ENCODE assay signal across 27 cellular contexts in genomic region chr1:81327743-81328142, GRCh38.
DNase-seq lines count a peak whose midpoint lies in the region; ATAC-seq, FAIRE-seq and TF ChIP-seq lines count a peak whose summit lies in the region.
"Had no signal": no experiment of that assay in that cellular context is flagged by ENCODE, and none has a peak within 500 bp of the region (broad histone marks: within the 10 kb centered on the region; RNA-seq: fewer than 3 reads in every experiment).

No MANE protein-coding gene starts in this region.

- no peak overlapping the region for H3K9ac ChIP-seq in neural progenitor cell
- H3K9ac ChIP-seq: BLaER1 treated with 17β-estradiol and CSF1 and Interleukin-3, amounts not matched to agents 10 nM and 100 nM had no signal

- H3K27me3 Mint-ChIP-seq in GM23338 (ENCODE audit: insufficient read depth, low read depth, poor library complexity) (peaks cover 1% of the 10 kb centered on the region), neural progenitor cell (ENCODE audit: insufficient read depth, low read depth) (no peaks in the 10 kb centered on the region)
- H3K27me3 Mint-ChIP-seq: CD4-positive, alpha-beta T cell; CD8-positive, alpha-beta memory T cell had no signal

- no peaks in the 10 kb centered on the region for H3K36me3 Mint-ChIP-seq in GM23338 (ENCODE audit: low read depth)
- peaks cover 2% of the 10 kb centered on the region for H3K36me3 Mint-ChIP-seq in neural progenitor cell
- H3K36me3 Mint-ChIP-seq: CD14-positive monocyte; CD8-positive, alpha-beta memory T cell had no signal

- FAIRE-seq in frontal cortex (lab: Jason Lieb, UNC): no peak
- FAIRE-seq: A549, D721Med, GM12891, GM18507, H54 had no signal

- H3K4me3 Mint-ChIP-seq in GM23338 (no peak overlapping the region), neural progenitor cell (no peak overlapping the region)
- H3K4me3 Mint-ChIP-seq: CD14-positive monocyte; CD4-positive, alpha-beta T cell; CD8-positive, alpha-beta memory T cell had no signal

- H2AFZ ChIP-seq in GM23338 (no peak overlapping the region), neural progenitor cell (replicated peaks) (no peak overlapping the region)

- in situ Hi-C loops in SK-MEL-5 (cut with HindIII; ENCODE audit: low pct_unique_long_range_greater_than_20kb, low sequenced_read_pairs): no loop called here

- H3K9me2 ChIP-seq in GM23338 (ENCODE audit: insufficient read depth): no peaks in the 10 kb centered on the region

- H3K27me3 ChIP-seq in GM23338 (ENCODE audit: insufficient read depth): no peaks in the 10 kb centered on the region
- H3K27me3 ChIP-seq in neural progenitor cell: no peaks in the 10 kb centered on the region
- H3K27me3 ChIP-seq: BE2C; BLaER1 treated with 17β-estradiol and CSF1 and Interleukin-3, amounts not matched to agents 10 nM and 100 nM had no signal

- H3K27ac Mint-ChIP-seq in GM23338 (no peak overlapping the region; the same call in 1 of the 2 replicates), neural progenitor cell (peak overlapping the region; percentile 55)
- H3K27ac Mint-ChIP-seq: CD14-positive monocyte; CD4-positive, alpha-beta T cell; CD8-positive, alpha-beta memory T cell had no signal

- H3F3A ChIP-seq in GM23338 (replicated peaks; ENCODE audit: low read depth) (no peaks in the 10 kb centered on the region), neural progenitor cell (ENCODE audit: low read depth) (peaks cover 31% of the 10 kb centered on the region)

- H3K4me1 ChIP-seq in GM23338 (ENCODE audit: insufficient read depth): peaks cover 18% of the 10 kb centered on the region
- peaks cover 44% of the 10 kb centered on the region for H3K4me1 ChIP-seq in neural progenitor cell
- H3K4me1 ChIP-seq: A549; BE2C; BLaER1 treated with 17β-estradiol and CSF1 and Interleukin-3, amounts not matched to agents 10 nM and 100 nM had no signal

- peak; percentile 31; the same call in 2 of the 3 replicates for ATAC-seq in GM23338
- ATAC-seq: A549 had no signal

- H3K4me3 ChIP-seq in GM23338 (no peak overlapping the region), neural progenitor cell (no peak overlapping the region), foreskin fibroblast (ENCODE audit: low read depth in 1 of 2, low read length in 2 of 2) (no peak overlapping the region)
- H3K4me3 ChIP-seq: A549; BLaER1 treated with 17β-estradiol and CSF1 and Interleukin-3, amounts not matched to agents 10 nM and 100 nM; HAP-1 had no signal

- TF ChIP-seq CTCF in GM23338 (conservative IDR thresholded peaks at IDR 0.05; ENCODE audit: low read depth in 2 of 2) (no peak), neural progenitor cell (IDR thresholded peaks at IDR 0.05) (no peak), foreskin fibroblast (IDR thresholded peaks at IDR 0.05; ENCODE audit: low read depth, low read length) (no peak)

- H3K79me2 ChIP-seq in GM23338 (replicated peaks; ENCODE audit: insufficient read depth): no peaks in the 10 kb centered on the region
- no peaks in the 10 kb centered on the region for H3K79me2 ChIP-seq in neural progenitor cell (ENCODE audit: low read depth)

- H4K20me1 ChIP-seq in GM23338 (replicated peaks; ENCODE audit: insufficient read depth) (no peaks in the 10 kb centered on the region), neural progenitor cell (ENCODE audit: low read depth) (no peaks in the 10 kb centered on the region)
- H4K20me1 ChIP-seq: BLaER1 treated with 17β-estradiol and CSF1 and Interleukin-3, amounts not matched to agents 10 nM and 100 nM had no signal

- H3K9me3 ChIP-seq in neural progenitor cell (ENCODE audit: low read depth): no peaks in the 10 kb centered on the region
- H3K9me3 ChIP-seq: A549; BE2C; BLaER1 treated with 17β-estradiol and CSF1 and Interleukin-3, amounts not matched to agents 10 nM and 100 nM; HAP-1 had no signal

- peaks cover 32% of the 10 kb centered on the region for H3K4me1 Mint-ChIP-seq in GM23338
- peaks cover 50% of the 10 kb centered on the region for H3K4me1 Mint-ChIP-seq in neural progenitor cell
- H3K4me1 Mint-ChIP-seq: CD14-positive monocyte; CD8-positive, alpha-beta memory T cell had no signal

- no peaks in the 10 kb centered on the region for H3K9me3 Mint-ChIP-seq in GM23338
- no peaks in the 10 kb centered on the region for H3K9me3 Mint-ChIP-seq in neural progenitor cell
- H3K9me3 Mint-ChIP-seq: CD4-positive, alpha-beta T cell had no signal

- no peak overlapping the region for H3K27ac ChIP-seq in GM23338 (ENCODE audit: low read depth)
- peak overlapping the region; percentile 75 for H3K27ac ChIP-seq in neural progenitor cell
- H3K27ac ChIP-seq: A549; BLaER1 treated with 17β-estradiol and CSF1 and Interleukin-3, amounts not matched to agents 10 nM and 100 nM had no signal

- H3K36me3 ChIP-seq in GM23338 (ENCODE audit: insufficient read depth) (no peaks in the 10 kb centered on the region), neural progenitor cell (no peaks in the 10 kb centered on the region)
- H3K36me3 ChIP-seq: BE2C; BLaER1 treated with 17β-estradiol and CSF1 and Interleukin-3, amounts not matched to agents 10 nM and 100 nM; HAP-1 had no signal

- no peak for DNase-seq in GM23338 (ENCODE audit: low spot score)
- DNase-seq in SK-MEL-5 (ENCODE audit: low read depth, low spot score): peak; percentile 56
- DNase-seq in foreskin melanocyte: peak; percentile 7
- peak; percentile 64 for DNase-seq in neural progenitor cell (ENCODE audit: low spot score)
- DNase-seq in HT-29 (ENCODE audit: low spot score): no peak
- no peak for DNase-seq in foreskin fibroblast
- DNase-seq in activated naive CD4-positive, alpha-beta T cell treated with Interleukin-2 at 50 U/mL for 16 hours: no peak
- DNase-seq in frontal cortex (ENCODE audit: low spot score in 2 of 2): no peak
- DNase-seq: 8988T; ACHN; AML-193; BE2C; CD4-positive, alpha-beta T cell; CD8-positive, alpha-beta memory T cell; DMS 273 treated with DMSO at 0.1 percent for 48 hours; DMS53; DMS79 treated with DMSO at 0.1 percent for 48 hours; GF-D8; GOT3 had no signal

- no peak overlapping the region for H3K4me2 ChIP-seq in GM23338
- peak overlapping the region; percentile 49 for H3K4me2 ChIP-seq in neural progenitor cell
- H3K4me2 ChIP-seq: A549; BLaER1 treated with 17β-estradiol and CSF1 and Interleukin-3, amounts not matched to agents 10 nM and 100 nM had no signal

TF ChIP-seq in GM23338, 12 proteins besides CTCF, POLR2A, EP300 and RAD21:
- TF ChIP-seq REST (IDR thresholded peaks at IDR 0.05; ENCODE audit: unreplicated experiment) (peak; percentile 58), POLR2AphosphoS5 (IDR thresholded peaks at IDR 0.05; ENCODE audit: low read depth) (no peak)

Comparison
In these comparisons a context has a peak if more than half of its experiments do, and no peak if none do; other contexts are left out.
1. DNase-seq: peak in SK-MEL-5 (single experiment), foreskin melanocyte (single experiment) and neural progenitor cell (single experiment); none in GM23338 (single experiment), HT-29 (single experiment), foreskin fibroblast (0 of 2), activated naive CD4-positive, alpha-beta T cell treated with Interleukin-2 at 50 U/mL for 16 hours (single experiment) and frontal cortex (0 of 2).